Comparison of ENCODE assay signal across 15 cellular contexts in the genomic region with DNA sequence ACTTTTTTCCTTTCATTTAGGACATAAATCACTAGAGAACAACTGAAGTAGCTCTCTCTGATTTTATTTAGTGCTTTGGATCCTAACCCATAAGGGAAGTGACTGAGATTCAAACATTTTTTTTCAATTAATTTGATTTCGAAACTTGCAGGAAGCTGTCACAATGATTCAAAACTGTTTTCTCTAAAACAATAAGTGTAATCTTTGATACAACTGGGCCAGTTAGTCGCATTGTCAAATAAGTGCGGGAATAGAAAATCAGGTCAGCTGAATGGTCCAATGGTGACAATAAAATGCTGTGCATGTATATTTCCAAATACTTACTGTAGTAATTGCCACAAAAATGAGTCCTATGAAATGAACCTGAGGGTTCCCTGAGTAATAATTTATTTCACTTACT.
DNase-seq lines count a peak whose midpoint lies in the region; ATAC-seq and TF ChIP-seq lines count a peak whose summit lies in the region.
"Had no signal": no experiment of that assay in that cellular context is flagged by ENCODE, and none has a peak within 500 bp of the region (broad histone marks: within the 10 kb centered on the region; RNA-seq: fewer than 3 reads in every experiment).

No MANE protein-coding gene starts in this region.

- TF ChIP-seq CTCF in MCF 10A (IDR thresholded peaks at IDR 0.05; ENCODE audit: unreplicated experiment) (no peak), breast epithelium (IDR thresholded peaks at IDR 0.05) (no peak)

- no peak overlapping the region for H3K27ac Mint-ChIP-seq in MCF 10A (ENCODE audit: low read depth, unreplicated experiment)
- no peak overlapping the region for H3K27ac Mint-ChIP-seq in activated CD8-positive, alpha-beta T cell treated with anti-CD3 and anti-CD28 coated beads, Interleukin-2, amount 10 ng/mL, durations not matched to agents 7 days and 5 days
- no peak overlapping the region for H3K27ac Mint-ChIP-seq in activated naive CD8-positive, alpha-beta T cell treated with anti-CD3 and anti-CD28 coated beads for 36 hours

- DNase-seq in MCF 10A (ENCODE audit: unreplicated experiment) (peak; percentile 26), breast epithelium (ENCODE audit: low spot score in 2 of 2) (no peak), adipocyte (ENCODE audit: low read depth) (peak; percentile 57), fibroblast of peridontal ligament (ENCODE audit: extremely low read depth) (peak; percentile 5)
- DNase-seq in effector CD8-positive, alpha-beta T cell (lab: John Stamatoyannopoulos, UW): no peak
- no peak for DNase-seq in activated CD8-positive, alpha-beta T cell treated with anti-CD3 and anti-CD28 coated beads, Interleukin-2, amount 10 ng/mL, durations not matched to agents 7 days and 5 days
- DNase-seq in activated naive CD8-positive, alpha-beta T cell treated with anti-CD3 and anti-CD28 coated beads for 36 hours: no peak
- DNase-seq: C1 segment of cervical spinal cord, KG1, NCI-H187 treated with DMSO at 0.1 percent for 48 hours, NCI-H446 treated with DMSO at 0.1 percent for 48 hours, NCI-H748 treated with DMSO at 0.1 percent for 48 hours, Right ventricle myocardium superior had no signal

- H3K36me3 ChIP-seq in breast epithelium (no peaks in the 10 kb centered on the region), adipocyte (ENCODE audit: control insufficient read depth, insufficient read depth, low read length, severe bottlenecking) (no peaks in the 10 kb centered on the region)

- ATAC-seq in HG03442 (IDR thresholded peaks at IDR 0.05; ENCODE audit: unreplicated experiment): no peak
- ATAC-seq in activated CD8-positive, alpha-beta T cell treated with anti-CD3 and anti-CD28 coated beads, Interleukin-2, amount 10 ng/mL, durations not matched to agents 7 days and 5 days: no peak

- no peak overlapping the region for H3K4me3 Mint-ChIP-seq in MCF 10A (ENCODE audit: unreplicated experiment)
- H3K4me3 Mint-ChIP-seq in activated CD8-positive, alpha-beta T cell treated with anti-CD3 and anti-CD28 coated beads, Interleukin-2, amount 10 ng/mL, durations not matched to agents 7 days and 5 days: no peak overlapping the region
- H3K4me3 Mint-ChIP-seq in activated naive CD8-positive, alpha-beta T cell treated with anti-CD3 and anti-CD28 coated beads for 36 hours: no peak overlapping the region

- H3K4me3 ChIP-seq in breast epithelium: no peak overlapping the region
- no peak overlapping the region for H3K4me3 ChIP-seq in adipocyte (ENCODE audit: low read length)

- H3K27me3 Mint-ChIP-seq in MCF 10A (ENCODE audit: insufficient read depth, unreplicated experiment): no peaks in the 10 kb centered on the region
- H3K27me3 Mint-ChIP-seq in activated CD8-positive, alpha-beta T cell treated with anti-CD3 and anti-CD28 coated beads, Interleukin-2, amount 10 ng/mL, durations not matched to agents 7 days and 5 days (ENCODE audit: low read depth): no peaks in the 10 kb centered on the region
- H3K27me3 Mint-ChIP-seq in activated naive CD8-positive, alpha-beta T cell treated with anti-CD3 and anti-CD28 coated beads for 36 hours: no peaks in the 10 kb centered on the region

- H3K4me1 Mint-ChIP-seq in MCF 10A (ENCODE audit: insufficient read depth, unreplicated experiment): peaks cover 36% of the 10 kb centered on the region
- H3K4me1 Mint-ChIP-seq in activated CD8-positive, alpha-beta T cell treated with anti-CD3 and anti-CD28 coated beads, Interleukin-2, amount 10 ng/mL, durations not matched to agents 7 days and 5 days (ENCODE audit: low read depth): no peaks in the 10 kb centered on the region
- no peaks in the 10 kb centered on the region for H3K4me1 Mint-ChIP-seq in activated naive CD8-positive, alpha-beta T cell treated with anti-CD3 and anti-CD28 coated beads for 36 hours

- H3K4me1 ChIP-seq in breast epithelium (peaks cover 0 to 11% of the 10 kb centered on the region in 2 donors), adipocyte (ENCODE audit: control insufficient read depth, insufficient read depth, low read length) (peaks cover 34% of the 10 kb centered on the region)

- H3K36me3 Mint-ChIP-seq in MCF 10A (ENCODE audit: insufficient read depth, unreplicated experiment): no peaks in the 10 kb centered on the region
- no peaks in the 10 kb centered on the region for H3K36me3 Mint-ChIP-seq in activated CD8-positive, alpha-beta T cell treated with anti-CD3 and anti-CD28 coated beads, Interleukin-2, amount 10 ng/mL, durations not matched to agents 7 days and 5 days (ENCODE audit: low read depth)
- no peaks in the 10 kb centered on the region for H3K36me3 Mint-ChIP-seq in activated naive CD8-positive, alpha-beta T cell treated with anti-CD3 and anti-CD28 coated beads for 36 hours

- intact Hi-C loops in MCF 10A (cut with micrococcal nuclease): no loop called here
- intact Hi-C loops in breast epithelium (cut with DNase I; ENCODE audit: low total_unique reads): no loop called here

- H3K9ac ChIP-seq in adipocyte (ENCODE audit: low read length): no peak overlapping the region

- H3K27me3 ChIP-seq in breast epithelium (no peaks in the 10 kb centered on the region), adipocyte (replicated peaks; ENCODE audit: control insufficient read depth, insufficient read depth, low read length) (no peaks in the 10 kb centered on the region)

- no peaks in the 10 kb centered on the region for H3K9me3 ChIP-seq in breast epithelium
- H3K9me3 ChIP-seq in adipocyte (ENCODE audit: control insufficient read depth, low read length): no peaks in the 10 kb centered on the region

- CTCF ChIA-PET in MCF 10A (lab: Yijun Ruan, JAX): interaction anchor here (0.6 to 2.0 kb wide), 3 partner anchors 228 to 946 kb away, joined by 3 to 6 read pairs (median 3); no protein-coding TSS in a partner anchor
- CTCF ChIA-PET in activated CD8-positive, alpha-beta T cell treated with anti-CD3 and anti-CD28 coated beads, Interleukin-2, amount 10 ng/mL, durations not matched to agents 7 days and 5 days (lab: Charles Lee): no interaction called here

- no peaks in the 10 kb centered on the region for H3K9me3 Mint-ChIP-seq in MCF 10A (ENCODE audit: unreplicated experiment)
- H3K9me3 Mint-ChIP-seq in activated CD8-positive, alpha-beta T cell treated with anti-CD3 and anti-CD28 coated beads, Interleukin-2, amount 10 ng/mL, durations not matched to agents 7 days and 5 days (ENCODE audit: insufficient read depth): peaks cover 5% of the 10 kb centered on the region
- H3K9me3 Mint-ChIP-seq in activated naive CD8-positive, alpha-beta T cell treated with anti-CD3 and anti-CD28 coated beads for 36 hours: no peaks in the 10 kb centered on the region

- BruUV-seq in MCF 10A (replicated peaks; lab: Mats Ljungman, UMichigan): no TSS peak

- POLR2A ChIA-PET in MCF 10A (lab: Yijun Ruan, JAX): interaction anchor here (0.7 to 2.8 kb wide), 5 partner anchors 11 to 234 kb away, joined by 3 to 9 read pairs (median 4); no protein-coding TSS in a partner anchor
- POLR2A ChIA-PET in activated CD8-positive, alpha-beta T cell treated with anti-CD3 and anti-CD28 coated beads, Interleukin-2, amount 10 ng/mL, durations not matched to agents 7 days and 5 days (lab: Charles Lee): no interaction called here

- no peak for TF ChIP-seq POLR2A in breast epithelium (IDR thresholded peaks at IDR 0.05)

- no peak overlapping the region for H3K27ac ChIP-seq in breast epithelium
- H3K27ac ChIP-seq: 22Rv1 had no signal

Comparison
In these comparisons a context has a peak if more than half of its experiments do, and no peak if none do; other contexts are left out.
1. DNase-seq: peak in MCF 10A (single experiment), adipocyte (single experiment) and fibroblast of peridontal ligament (single experiment); none in breast epithelium (0 of 2), effector CD8-positive, alpha-beta T cell (single experiment), activated CD8-positive, alpha-beta T cell treated with anti-CD3 and anti-CD28 coated beads, Interleukin-2, amount 10 ng/mL, durations not matched to agents 7 days and 5 days (single experiment) and activated naive CD8-positive, alpha-beta T cell treated with anti-CD3 and anti-CD28 coated beads for 36 hours (single experiment).